ENCODE assay signal across 14 cellular contexts in genomic region chr9:127923771-127924170, GRCh38. TPM values are rescaled to one million over a fixed set of nuclear protein-coding genes. Genes with fewer than 3 reads are reported as not detected.
A peak's percentile ranks its signal among the peaks of the same experiment; 100 is the strongest.
DNase-seq lines count a peak whose midpoint lies in the region; ATAC-seq, FAIRE-seq and TF ChIP-seq lines count a peak whose summit lies in the region.
"Had no signal": no experiment of that assay in that cellular context is flagged by ENCODE, and none has a peak within 500 bp of the region (broad histone marks: within the 10 kb centered on the region; RNA-seq: fewer than 3 reads in every experiment).

No MANE protein-coding gene starts in this region.

- H3K4me3 Mint-ChIP-seq in natural killer cell = no peak overlapping the region
- H3K4me3 Mint-ChIP-seq: mesothelial cell of epicardium; stimulated activated naive CD8-positive, alpha-beta T cell treated with anti-CD3 and anti-CD28 coated beads, Interleukin-15, Interleukin-2, amounts not matched to agents 100 ng/mL and 50 ng/mL, for 24 hours had no signal

- FAIRE-seq in HTR-8/SVneo (lab: Jason Lieb, UNC) = no peak
- FAIRE-seq: TTC549 had no signal

- peak overlapping the region; percentile 61 for H3K27ac ChIP-seq in brain microvascular endothelial cell

- in situ Hi-C loops in brain microvascular endothelial cell (cut with HindIII; ENCODE audit: low pct_ligation_motif_present, low sequenced_read_pairs) = no loop called here

- no peaks in the 10 kb centered on the region for H3K27me3 ChIP-seq in brain microvascular endothelial cell (replicated peaks)

- no peak overlapping the region for H3K4me3 ChIP-seq in AG09309 (ENCODE audit: control insufficient read depth, low read depth, low read length)
- no peak overlapping the region for H3K4me3 ChIP-seq in brain microvascular endothelial cell (ENCODE audit: low read depth, low read length)

- intact Hi-C loops in natural killer cell (cut with micrococcal nuclease) = loop anchor here (5.0 kb wide), 1 partner anchor 186 kb away; the partner anchor contains the start of gene TOR2A

- no peaks in the 10 kb centered on the region for H3K36me3 Mint-ChIP-seq in natural killer cell
- H3K36me3 Mint-ChIP-seq: CD4-positive, CD25-positive, alpha-beta regulatory T cell; mesothelial cell of epicardium had no signal

- peaks cover 16 to 19% of the 10 kb centered on the region in 2 donors for H3K27me3 Mint-ChIP-seq in natural killer cell (ENCODE audit: low read depth in 2 of 2)

- no peak for TF ChIP-seq CTCF in AG09309 (IDR thresholded peaks at IDR 0.05; ENCODE audit: control insufficient read depth, insufficient read depth, low read depth, low read length, missing control alignments)
- no peak for TF ChIP-seq CTCF in brain microvascular endothelial cell (IDR thresholded peaks at IDR 0.05; ENCODE audit: low read depth, low read length, missing control alignments)
- no peak for TF ChIP-seq CTCF in natural killer cell (IDR thresholded peaks at IDR 0.05)

- DNase-seq in AG09309 (ENCODE audit: low read depth) = peak; percentile 96
- DNase-seq in HTR-8/SVneo (ENCODE audit: insufficient read length, low spot score) = peak; percentile 66
- peak; percentile 96 for DNase-seq in brain microvascular endothelial cell
- peak; percentile 90 for DNase-seq in kidney tubule cell (ENCODE audit: low spot score)
- DNase-seq in NCI-H510A treated with DMSO at 0.1 percent for 48 hours (lab: John Stamatoyannopoulos, UW) = no peak
- DNase-seq in natural killer cell = no peak
- DNase-seq: CD4-positive, CD25-positive, alpha-beta regulatory T cell; NCI-H2227 treated with DMSO at 0.1 percent for 48 hours; stimulated activated CD4-positive, alpha-beta T cell treated with anti-CD3 and anti-CD28 coated beads, Interleukin-4, amount 100 ng/mL, for 4 hours had no signal

- H3K27ac Mint-ChIP-seq in natural killer cell = no peak overlapping the region
- H3K27ac Mint-ChIP-seq: CD4-positive, CD25-positive, alpha-beta regulatory T cell; mesothelial cell of epicardium; stimulated activated naive CD8-positive, alpha-beta T cell treated with anti-CD3 and anti-CD28 coated beads, Interleukin-15, Interleukin-2, amounts not matched to agents 100 ng/mL and 50 ng/mL, for 24 hours had no signal

- peaks cover 10 to 29% of the 10 kb centered on the region in 2 donors for H3K4me1 Mint-ChIP-seq in natural killer cell
- H3K4me1 Mint-ChIP-seq: mesothelial cell of epicardium had no signal

- ATAC-seq in HG02678 (IDR thresholded peaks at IDR 0.05; ENCODE audit: unreplicated experiment) (no peak), natural killer cell (no peak), GM21528 (IDR thresholded peaks at IDR 0.05; ENCODE audit: low FRiP score, unreplicated experiment) (no peak)

- no peaks in the 10 kb centered on the region for H3K36me3 ChIP-seq in brain microvascular endothelial cell (replicated peaks)

- H3K9me3 Mint-ChIP-seq in natural killer cell = no peaks in the 10 kb centered on the region
- H3K9me3 Mint-ChIP-seq: CD4-positive, CD25-positive, alpha-beta regulatory T cell; mesothelial cell of epicardium; stimulated activated naive CD8-positive, alpha-beta T cell treated with anti-CD3 and anti-CD28 coated beads, Interleukin-15, Interleukin-2, amounts not matched to agents 100 ng/mL and 50 ng/mL, for 24 hours had no signal

RNA-seq across cellular contexts. Expression of gene PIP5KL1, which starts 6.8 kb away (rescaled TPM):
- 1 to 10 TPM in 1 of 3 donors, under 1 TPM in 2; 0.52 to 1.4 (median 0.97) TPM for total RNA-seq in natural killer cell

RNA-seq across cellular contexts. Expression of gene ST6GALNAC4, which starts 6.9 kb away (rescaled TPM):
- total RNA-seq in natural killer cell = 10 to 100 TPM; 18.8 to 33.0 (median 20.4) TPM

RNA-seq across cellular contexts. Expression of gene DPM2, which starts 13.9 kb away (rescaled TPM):
- total RNA-seq in natural killer cell = 10 to 100 TPM; 22.9 to 31.4 (median 24.1) TPM

RNA-seq across cellular contexts. Expression of gene ST6GALNAC6, which starts 24.4 kb away (rescaled TPM):
- 100 to 1,000 TPM; 120 to 148 (median 127) TPM for total RNA-seq in natural killer cell

RNA-seq across cellular contexts. Expression of gene AK1, which starts 46.3 kb away (rescaled TPM):
- 10 to 100 TPM; 47.3 to 76.3 (median 54.2) TPM for total RNA-seq in natural killer cell

Comparison
In these comparisons a context has a peak if more than half of its experiments do, and no peak if none do; other contexts are left out.
1. DNase-seq: peak in AG09309 (single experiment), HTR-8/SVneo (single experiment), brain microvascular endothelial cell (single experiment) and kidney tubule cell (single experiment); none in NCI-H510A treated with DMSO at 0.1 percent for 48 hours (single experiment) and natural killer cell (single experiment).